Comparison of ENCODE assay signal across 1 cellular context in the genomic region with DNA sequence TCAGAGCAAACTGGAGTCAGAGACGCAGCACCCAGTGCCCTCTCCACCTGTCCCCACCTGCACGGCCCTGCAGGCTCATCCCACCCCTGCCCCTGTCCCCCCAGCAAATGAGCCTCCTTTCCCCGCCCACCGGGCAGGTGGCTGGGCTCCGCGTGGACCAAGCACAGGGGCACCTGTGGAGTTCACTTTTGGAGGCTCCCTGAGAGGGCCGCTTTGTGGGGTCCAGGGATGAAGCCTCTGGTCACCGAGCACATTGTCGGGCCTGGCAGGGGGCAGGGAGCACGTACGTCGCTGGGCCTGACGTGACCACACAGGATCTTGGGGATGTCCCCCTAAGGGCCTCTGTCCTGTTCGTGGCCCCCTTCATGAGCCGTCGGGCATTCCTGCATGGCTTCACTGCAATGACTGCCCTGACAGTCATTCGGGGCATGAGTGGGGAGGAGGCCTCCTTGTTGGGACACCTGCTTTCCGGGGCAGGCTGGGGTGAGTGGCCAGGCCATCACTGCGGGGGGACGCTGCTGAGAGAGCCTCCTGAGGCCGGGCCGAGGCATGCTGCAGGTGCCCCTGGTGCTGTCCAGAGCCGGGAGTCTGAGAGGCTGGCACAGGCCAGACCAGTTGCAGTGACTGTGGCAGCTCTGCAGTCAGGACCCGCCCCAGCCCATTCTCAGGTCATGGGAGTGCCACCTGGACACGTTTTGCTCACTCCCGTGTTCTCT.
TF ChIP-seq lines count a peak whose summit lies in the region.

No MANE protein-coding gene starts in this region.

TF ChIP-seq in GM23338, 12 proteins besides CTCF, POLR2A, EP300 and RAD21 (continued from another document):
- TF ChIP-seq, protein P1, sequence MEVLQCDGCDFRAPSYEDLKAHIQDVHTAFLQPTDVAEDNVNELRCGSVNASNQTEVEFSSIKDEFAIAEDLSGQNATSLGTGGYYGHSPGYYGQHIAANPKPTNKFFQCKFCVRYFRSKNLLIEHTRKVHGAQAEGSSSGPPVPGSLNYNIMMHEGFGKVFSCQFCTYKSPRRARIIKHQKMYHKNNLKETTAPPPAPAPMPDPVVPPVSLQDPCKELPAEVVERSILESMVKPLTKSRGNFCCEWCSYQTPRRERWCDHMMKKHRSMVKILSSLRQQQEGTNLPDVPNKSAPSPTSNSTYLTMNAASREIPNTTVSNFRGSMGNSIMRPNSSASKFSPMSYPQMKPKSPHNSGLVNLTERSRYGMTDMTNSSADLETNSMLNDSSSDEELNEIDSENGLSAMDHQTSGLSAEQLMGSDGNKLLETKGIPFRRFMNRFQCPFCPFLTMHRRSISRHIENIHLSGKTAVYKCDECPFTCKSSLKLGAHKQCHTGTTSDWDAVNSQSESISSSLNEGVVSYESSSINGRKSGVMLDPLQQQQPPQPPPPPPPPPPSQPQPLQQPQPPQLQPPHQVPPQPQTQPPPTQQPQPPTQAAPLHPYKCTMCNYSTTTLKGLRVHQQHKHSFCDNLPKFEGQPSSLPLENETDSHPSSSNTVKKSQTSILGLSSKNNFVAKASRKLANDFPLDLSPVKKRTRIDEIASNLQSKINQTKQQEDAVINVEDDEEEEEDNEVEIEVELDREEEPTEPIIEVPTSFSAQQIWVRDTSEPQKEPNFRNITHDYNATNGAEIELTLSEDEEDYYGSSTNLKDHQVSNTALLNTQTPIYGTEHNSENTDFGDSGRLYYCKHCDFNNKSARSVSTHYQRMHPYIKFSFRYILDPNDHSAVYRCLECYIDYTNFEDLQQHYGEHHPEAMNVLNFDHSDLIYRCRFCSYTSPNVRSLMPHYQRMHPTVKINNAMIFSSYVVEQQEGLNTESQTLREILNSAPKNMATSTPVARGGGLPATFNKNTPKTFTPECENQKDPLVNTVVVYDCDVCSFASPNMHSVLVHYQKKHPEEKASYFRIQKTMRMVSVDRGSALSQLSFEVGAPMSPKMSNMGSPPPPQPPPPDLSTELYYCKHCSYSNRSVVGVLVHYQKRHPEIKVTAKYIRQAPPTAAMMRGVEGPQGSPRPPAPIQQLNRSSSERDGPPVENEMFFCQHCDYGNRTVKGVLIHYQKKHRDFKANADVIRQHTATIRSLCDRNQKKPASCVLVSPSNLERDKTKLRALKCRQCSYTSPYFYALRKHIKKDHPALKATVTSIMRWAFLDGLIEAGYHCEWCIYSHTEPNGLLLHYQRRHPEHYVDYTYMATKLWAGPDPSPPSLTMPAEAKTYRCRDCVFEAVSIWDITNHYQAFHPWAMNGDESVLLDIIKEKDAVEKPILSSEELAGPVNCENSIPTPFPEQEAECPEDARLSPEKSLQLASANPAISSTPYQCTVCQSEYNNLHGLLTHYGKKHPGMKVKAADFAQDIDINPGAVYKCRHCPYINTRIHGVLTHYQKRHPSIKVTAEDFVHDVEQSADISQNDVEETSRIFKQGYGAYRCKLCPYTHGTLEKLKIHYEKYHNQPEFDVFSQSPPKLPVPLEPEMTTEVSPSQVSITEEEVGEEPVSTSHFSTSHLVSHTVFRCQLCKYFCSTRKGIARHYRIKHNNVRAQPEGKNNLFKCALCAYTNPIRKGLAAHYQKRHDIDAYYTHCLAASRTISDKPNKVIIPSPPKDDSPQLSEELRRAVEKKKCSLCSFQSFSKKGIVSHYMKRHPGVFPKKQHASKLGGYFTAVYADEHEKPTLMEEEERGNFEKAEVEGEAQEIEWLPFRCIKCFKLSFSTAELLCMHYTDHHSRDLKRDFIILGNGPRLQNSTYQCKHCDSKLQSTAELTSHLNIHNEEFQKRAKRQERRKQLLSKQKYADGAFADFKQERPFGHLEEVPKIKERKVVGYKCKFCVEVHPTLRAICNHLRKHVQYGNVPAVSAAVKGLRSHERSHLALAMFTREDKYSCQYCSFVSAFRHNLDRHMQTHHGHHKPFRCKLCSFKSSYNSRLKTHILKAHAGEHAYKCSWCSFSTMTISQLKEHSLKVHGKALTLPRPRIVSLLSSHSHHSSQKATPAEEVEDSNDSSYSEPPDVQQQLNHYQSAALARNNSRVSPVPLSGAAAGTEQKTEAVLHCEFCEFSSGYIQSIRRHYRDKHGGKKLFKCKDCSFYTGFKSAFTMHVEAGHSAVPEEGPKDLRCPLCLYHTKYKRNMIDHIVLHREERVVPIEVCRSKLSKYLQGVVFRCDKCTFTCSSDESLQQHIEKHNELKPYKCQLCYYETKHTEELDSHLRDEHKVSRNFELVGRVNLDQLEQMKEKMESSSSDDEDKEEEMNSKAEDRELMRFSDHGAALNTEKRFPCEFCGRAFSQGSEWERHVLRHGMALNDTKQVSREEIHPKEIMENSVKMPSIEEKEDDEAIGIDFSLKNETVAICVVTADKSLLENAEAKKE (CRISPR knock-in tag; IDR thresholded peaks at IDR 0.05) = no peak
- TF ChIP-seq JUNB (IDR thresholded peaks at IDR 0.05; ENCODE audit: unreplicated experiment) = no peak
- TF ChIP-seq NANOG (IDR thresholded peaks at IDR 0.05; ENCODE audit: borderline replicate concordance) = no peak
- TF ChIP-seq ZNF114 (CRISPR knock-in tag; IDR thresholded peaks at IDR 0.05) = no peak
- no peak for TF ChIP-seq ZNF331 (CRISPR knock-in tag; IDR thresholded peaks at IDR 0.05; ENCODE audit: low read depth)
- TF ChIP-seq, protein P2, sequence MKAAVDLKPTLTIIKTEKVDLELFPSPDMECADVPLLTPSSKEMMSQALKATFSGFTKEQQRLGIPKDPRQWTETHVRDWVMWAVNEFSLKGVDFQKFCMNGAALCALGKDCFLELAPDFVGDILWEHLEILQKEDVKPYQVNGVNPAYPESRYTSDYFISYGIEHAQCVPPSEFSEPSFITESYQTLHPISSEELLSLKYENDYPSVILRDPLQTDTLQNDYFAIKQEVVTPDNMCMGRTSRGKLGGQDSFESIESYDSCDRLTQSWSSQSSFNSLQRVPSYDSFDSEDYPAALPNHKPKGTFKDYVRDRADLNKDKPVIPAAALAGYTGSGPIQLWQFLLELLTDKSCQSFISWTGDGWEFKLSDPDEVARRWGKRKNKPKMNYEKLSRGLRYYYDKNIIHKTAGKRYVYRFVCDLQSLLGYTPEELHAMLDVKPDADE (IDR thresholded peaks at IDR 0.05) = no peak
